ENCODE assay signal across 9 cellular contexts in genomic region chr16:21611546-21612384, GRCh38. TPM values are rescaled to one million over a fixed set of nuclear protein-coding genes. Genes with fewer than 3 reads are reported as not detected.
A peak's percentile ranks its signal among the peaks of the same experiment; 100 is the strongest.
DNase-seq lines count a peak whose midpoint lies in the region; ATAC-seq, FAIRE-seq and TF ChIP-seq lines count a peak whose summit lies in the region.
"Had no signal": no experiment of that assay in that cellular context is flagged by ENCODE, and none has a peak within 500 bp of the region (broad histone marks: within the 10 kb centered on the region; RNA-seq: fewer than 3 reads in every experiment).

No MANE protein-coding gene starts in this region.

- H3K27me3 Mint-ChIP-seq in activated naive CD4-positive, alpha-beta T cell treated with anti-CD3 and anti-CD28 coated beads, Interleukin-2, amount 50 U/mL, for 24 hours = no peaks in the 10 kb centered on the region
- peaks cover 2% of the 10 kb centered on the region for H3K27me3 Mint-ChIP-seq in activated naive CD8-positive, alpha-beta T cell treated with anti-CD3 and anti-CD28 coated beads, Interleukin-2, amount 10 ng/mL, durations not matched to agents 7 days and 5 days
- no peaks in the 10 kb centered on the region for H3K27me3 Mint-ChIP-seq in chondrocyte (ENCODE audit: low read depth)

- H3K27ac ChIP-seq in kidney (ENCODE audit: low read depth in 2 of 2, low read length in 2 of 2) (peak overlapping the region; percentile 69 to 73), uterus (peak overlapping the region; percentile 27 to 53), tibial artery (no peak overlapping the region)

- H3K27me3 ChIP-seq in uterus (no peaks in the 10 kb centered on the region), tibial artery (no peaks in the 10 kb centered on the region)

- no peaks in the 10 kb centered on the region for H3K9me3 Mint-ChIP-seq in activated naive CD4-positive, alpha-beta T cell treated with anti-CD3 and anti-CD28 coated beads, Interleukin-2, amount 50 U/mL, for 24 hours
- no peaks in the 10 kb centered on the region for H3K9me3 Mint-ChIP-seq in activated naive CD8-positive, alpha-beta T cell treated with anti-CD3 and anti-CD28 coated beads, Interleukin-2, amount 10 ng/mL, durations not matched to agents 7 days and 5 days
- no peaks in the 10 kb centered on the region for H3K9me3 Mint-ChIP-seq in chondrocyte (ENCODE audit: low read depth)

- peaks cover 2% of the 10 kb centered on the region for H3K36me3 Mint-ChIP-seq in activated naive CD4-positive, alpha-beta T cell treated with anti-CD3 and anti-CD28 coated beads, Interleukin-2, amount 50 U/mL, for 24 hours
- peaks cover 21% of the 10 kb centered on the region for H3K36me3 Mint-ChIP-seq in activated naive CD8-positive, alpha-beta T cell treated with anti-CD3 and anti-CD28 coated beads, Interleukin-2, amount 10 ng/mL, durations not matched to agents 7 days and 5 days
- H3K36me3 Mint-ChIP-seq in chondrocyte (ENCODE audit: low read depth) = no peaks in the 10 kb centered on the region

- ATAC-seq in activated naive CD8-positive, alpha-beta T cell treated with anti-CD3 and anti-CD28 coated beads, Interleukin-2, amount 10 ng/mL, durations not matched to agents 7 days and 5 days (ENCODE audit: low read depth) = peak; percentile 42

- H3K4me3 ChIP-seq in kidney (ENCODE audit: low read length in 2 of 2) (peak overlapping the region; percentile 30 to 55), uterus (no peak overlapping the region), tibial artery (no peak overlapping the region)

- POLR2A ChIA-PET in activated naive CD8-positive, alpha-beta T cell treated with anti-CD3 and anti-CD28 coated beads, Interleukin-2, amount 10 ng/mL, durations not matched to agents 7 days and 5 days (lab: Charles Lee) = interaction anchor here (0.5 to 1.7 kb wide), 4 partner anchors 10 to 13 kb away, joined by 3 to 4 read pairs (median 4); no protein-coding TSS in a partner anchor

- TF ChIP-seq CTCF in kidney (IDR thresholded peaks at IDR 0.05; ENCODE audit: borderline replicate concordance, extremely low read depth, insufficient read depth) (no peak), uterus (IDR thresholded peaks at IDR 0.05) (no peak), tibial artery (IDR thresholded peaks at IDR 0.05) (no peak), chondrocyte (IDR thresholded peaks at IDR 0.05) (no peak)

- H3K27ac Mint-ChIP-seq in activated naive CD4-positive, alpha-beta T cell treated with anti-CD3 and anti-CD28 coated beads, Interleukin-2, amount 50 U/mL, for 24 hours = peak overlapping the region; percentile 75
- H3K27ac Mint-ChIP-seq in activated naive CD8-positive, alpha-beta T cell treated with anti-CD3 and anti-CD28 coated beads, Interleukin-2, amount 10 ng/mL, durations not matched to agents 7 days and 5 days = peak overlapping the region; percentile 39
- H3K27ac Mint-ChIP-seq in chondrocyte (ENCODE audit: unreplicated experiment) = no peak overlapping the region

- H3K4me1 Mint-ChIP-seq in activated naive CD4-positive, alpha-beta T cell treated with anti-CD3 and anti-CD28 coated beads, Interleukin-2, amount 50 U/mL, for 24 hours = peaks cover 84% of the 10 kb centered on the region
- H3K4me1 Mint-ChIP-seq in activated naive CD8-positive, alpha-beta T cell treated with anti-CD3 and anti-CD28 coated beads, Interleukin-2, amount 10 ng/mL, durations not matched to agents 7 days and 5 days = peaks cover 80% of the 10 kb centered on the region
- H3K4me1 Mint-ChIP-seq in chondrocyte (ENCODE audit: low read depth) = peaks cover 26% of the 10 kb centered on the region

- DNase-seq in activated naive CD4-positive, alpha-beta T cell treated with Interleukin-2 at 50 U/mL for 16 hours = no peak
- no peak for DNase-seq in activated naive CD8-positive, alpha-beta T cell treated with anti-CD3 and anti-CD28 coated beads, Interleukin-2, amount 10 ng/mL, durations not matched to agents 7 days and 5 days
- DNase-seq in kidney = no peak
- DNase-seq in uterus = no peak
- DNase-seq in tibial artery = no peak
- no peak for DNase-seq in stimulated activated naive CD4-positive, alpha-beta T cell treated with Interleukin-2 at 50 U/mL for 16 hours (lab: John Stamatoyannopoulos, UW)
- DNase-seq in chondrocyte (ENCODE audit: low spot score) = no peak

- intact Hi-C loops in kidney (cut with DNase I) = no loop called here
- intact Hi-C loops in uterus (cut with DNase I; ENCODE audit: low total_unique reads) = no loop called here
- intact Hi-C loops in tibial artery (cut with DNase I; ENCODE audit: low total_unique reads) = no loop called here

- H3K9me3 ChIP-seq in kidney (ENCODE audit: control insufficient read depth in 1 of 2, low read length in 2 of 2) = no peaks in the 10 kb centered on the region
- no peaks in the 10 kb centered on the region for H3K9me3 ChIP-seq in uterus
- H3K9me3 ChIP-seq in tibial artery = no peaks in the 10 kb centered on the region

- H3K36me3 ChIP-seq in kidney (ENCODE audit: control insufficient read depth in 1 of 2, insufficient read depth in 2 of 2, low read length in 2 of 2) (no peaks in the 10 kb centered on the region), uterus (no peaks in the 10 kb centered on the region), tibial artery (no peaks in the 10 kb centered on the region)

- TF ChIP-seq POLR2A in uterus (IDR thresholded peaks at IDR 0.05) = no peak

- peak overlapping the region; percentile 19 for H3K4me3 Mint-ChIP-seq in activated naive CD4-positive, alpha-beta T cell treated with anti-CD3 and anti-CD28 coated beads, Interleukin-2, amount 50 U/mL, for 24 hours
- peak overlapping the region; percentile 15 for H3K4me3 Mint-ChIP-seq in activated naive CD8-positive, alpha-beta T cell treated with anti-CD3 and anti-CD28 coated beads, Interleukin-2, amount 10 ng/mL, durations not matched to agents 7 days and 5 days
- H3K4me3 Mint-ChIP-seq in chondrocyte (ENCODE audit: unreplicated experiment) = no peak overlapping the region

- peak overlapping the region in 1 of 2 donors; percentile 52 for H3K9ac ChIP-seq in kidney (ENCODE audit: low read length in 2 of 2)

- H3K4me1 ChIP-seq in kidney (ENCODE audit: control insufficient read depth in 1 of 2, insufficient read depth in 1 of 2, low read depth in 1 of 2, low read length in 2 of 2) (peaks cover 39 to 57% of the 10 kb centered on the region in 2 donors), uterus (peaks cover 0 to 5% of the 10 kb centered on the region in 2 donors), tibial artery (peaks cover 0 to 41% (median 11%) of the 10 kb centered on the region in 4 donors)

- FAIRE-seq in kidney (lab: Jason Lieb, UNC) = no peak

RNA-seq across cellular contexts. Expression of gene METTL9, which starts 12.4 kb away (rescaled TPM):
- 10 to 100 TPM; 95.2 to 95.9 TPM for total RNA-seq in activated naive CD8-positive, alpha-beta T cell treated with anti-CD3 and anti-CD28 coated beads, Interleukin-2, amount 10 ng/mL, durations not matched to agents 7 days and 5 days
- total RNA-seq in kidney = 129 TPM
- polyA plus RNA-seq in kidney (ENCODE audit: insufficient read depth, low read depth, low replicate concordance) = 193 TPM
- total RNA-seq in uterus = 100 to 1,000 TPM in 3 of 4 donors, 10 to 100 TPM in 1; 73.5 to 231 (median 131) TPM
- 77.1 to 88.6 TPM (median 82.8 TPM) in 3 replicates for total RNA-seq in chondrocyte

RNA-seq across cellular contexts. Expression of gene IGSF6, which starts 40.6 kb away (rescaled TPM):
- 1 to 10 TPM; 1.7 to 1.8 TPM for total RNA-seq in activated naive CD8-positive, alpha-beta T cell treated with anti-CD3 and anti-CD28 coated beads, Interleukin-2, amount 10 ng/mL, durations not matched to agents 7 days and 5 days
- total RNA-seq in kidney (8.1 TPM), uterus (1 to 10 TPM in 2 of 4 donors, under 1 TPM in 2; 0.59 to 4.1 (median 1.6) TPM), chondrocyte (not detected in 3 replicates)
- 1.1 TPM for polyA plus RNA-seq in kidney (ENCODE audit: insufficient read depth, low read depth, low replicate concordance)
- total RNA-seq: lung microvascular endothelial cell had no signal

RNA-seq across cellular contexts. Expression of gene OTOA, which starts 52.0 kb away (rescaled TPM):
- total RNA-seq in activated naive CD8-positive, alpha-beta T cell treated with anti-CD3 and anti-CD28 coated beads, Interleukin-2, amount 10 ng/mL, durations not matched to agents 7 days and 5 days = under 1 TPM; 0.14 to 0.17 TPM
- total RNA-seq in kidney (0.13 TPM), uterus (under 1 TPM in 2 of 4 donors, not detected in 2; 0.21 to 0.28 TPM), chondrocyte (0.10 TPM in 1 of 3 replicates, not detected in the others)
- 0.39 TPM for polyA plus RNA-seq in kidney (ENCODE audit: insufficient read depth, low read depth, low replicate concordance)

Comparison
In these comparisons a context has a peak if more than half of its experiments do, and no peak if none do; other contexts are left out.
1. H3K27ac ChIP-seq: peak in kidney (2 of 2) and uterus (2 of 2); none in tibial artery (0 of 2).
2. H3K4me3 ChIP-seq: peak in kidney (2 of 2); none in uterus (0 of 2) and tibial artery (0 of 2).